Comparison of ENCODE assay signal across 8 cellular contexts in the genomic region with DNA sequence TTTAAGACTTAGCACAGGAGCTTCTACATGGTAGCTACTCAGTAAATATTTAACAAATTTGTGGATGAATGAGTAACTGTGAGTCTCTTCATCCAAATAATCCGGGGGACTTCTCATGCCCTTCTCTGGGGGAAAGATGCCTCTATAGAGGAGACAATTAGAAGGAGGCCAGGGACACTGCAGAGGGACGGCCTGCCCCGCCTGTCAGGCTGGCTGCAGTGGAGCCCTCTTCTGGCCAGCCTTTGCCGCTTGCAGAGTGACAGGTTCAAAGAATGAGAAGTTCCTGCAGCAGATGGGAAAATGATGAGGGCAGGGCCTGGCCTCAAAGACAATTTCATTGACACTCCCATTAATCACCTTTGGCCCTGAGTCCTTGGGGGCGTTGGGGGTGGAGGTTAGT.
DNase-seq lines count a peak whose midpoint lies in the region; ATAC-seq and TF ChIP-seq lines count a peak whose summit lies in the region.

No MANE protein-coding gene starts in this region.

- no peak overlapping the region for H3K4me3 Mint-ChIP-seq in activated T-cell treated with anti-CD3 and anti-CD28 coated beads, Interleukin-2, amount 50 U/mL, for 24 hours
- no peak overlapping the region for H3K4me3 Mint-ChIP-seq in stimulated activated naive B cell treated with anti-CD40 and anti-IgM and Interleukin-4, amounts not matched to agents 10 μg/mL and 1 μg/mL and 100 μg/mL, for 72 hours

- H3K27me3 ChIP-seq in effector memory CD4-positive, alpha-beta T cell (replicated peaks; ENCODE audit: control insufficient read depth, insufficient read depth, low read length, poor library complexity, severe bottlenecking) = no peaks in the 10 kb centered on the region

- ATAC-seq in stimulated activated naive B cell treated with anti-CD40 and anti-IgM and Interleukin-4, amounts not matched to agents 10 μg/mL and 1 μg/mL and 100 μg/mL, for 72 hours (replicated peaks) = peak; percentile 52 to 69

- H3K36me3 Mint-ChIP-seq in activated T-cell treated with anti-CD3 and anti-CD28 coated beads, Interleukin-2, amount 50 U/mL, for 24 hours (ENCODE audit: low read depth) = no peaks in the 10 kb centered on the region
- no peaks in the 10 kb centered on the region for H3K36me3 Mint-ChIP-seq in stimulated activated naive B cell treated with anti-CD40 and anti-IgM and Interleukin-4, amounts not matched to agents 10 μg/mL and 1 μg/mL and 100 μg/mL, for 72 hours

- H3K27ac Mint-ChIP-seq in activated T-cell treated with anti-CD3 and anti-CD28 coated beads, Interleukin-2, amount 50 U/mL, for 24 hours = no peak overlapping the region
- H3K27ac Mint-ChIP-seq in stimulated activated naive B cell treated with anti-CD40 and anti-IgM and Interleukin-4, amounts not matched to agents 10 μg/mL and 1 μg/mL and 100 μg/mL, for 72 hours = no peak overlapping the region

- peak; percentile 62 for TF ChIP-seq CTCF in LNCAP (IDR thresholded peaks at IDR 0.05)

- no peaks in the 10 kb centered on the region for H3K9me3 Mint-ChIP-seq in activated T-cell treated with anti-CD3 and anti-CD28 coated beads, Interleukin-2, amount 50 U/mL, for 24 hours
- H3K9me3 Mint-ChIP-seq in stimulated activated naive B cell treated with anti-CD40 and anti-IgM and Interleukin-4, amounts not matched to agents 10 μg/mL and 1 μg/mL and 100 μg/mL, for 72 hours = peaks cover 0 to 3% of the 10 kb centered on the region in 2 donors

- H3K4me1 Mint-ChIP-seq in activated T-cell treated with anti-CD3 and anti-CD28 coated beads, Interleukin-2, amount 50 U/mL, for 24 hours (ENCODE audit: low read depth) = peaks cover 55% of the 10 kb centered on the region
- H3K4me1 Mint-ChIP-seq in stimulated activated naive B cell treated with anti-CD40 and anti-IgM and Interleukin-4, amounts not matched to agents 10 μg/mL and 1 μg/mL and 100 μg/mL, for 72 hours = peaks cover 15 to 17% of the 10 kb centered on the region in 2 donors

- no peaks in the 10 kb centered on the region for H3K4me1 ChIP-seq in effector memory CD4-positive, alpha-beta T cell (ENCODE audit: control insufficient read depth, insufficient read depth, low read length, poor library complexity, severe bottlenecking)

- H3K36me3 ChIP-seq in effector memory CD4-positive, alpha-beta T cell (ENCODE audit: control insufficient read depth, insufficient read depth, low read length) = no peaks in the 10 kb centered on the region

- H3K27ac ChIP-seq in effector memory CD4-positive, alpha-beta T cell (ENCODE audit: insufficient read depth, low read length, poor library complexity, severe bottlenecking) = no peak overlapping the region

- DNase-seq in G401 (ENCODE audit: low spot score) (peak; percentile 17), islet precursor cell (peak; percentile 80), NCI-H226 (no peak), NCI-H774 (lab: John Stamatoyannopoulos, UW) (no peak)
- DNase-seq in activated T-cell treated with anti-CD3 and anti-CD28 coated beads, Interleukin-2, amount 50 U/mL, for 24 hours = peak; percentile 68
- DNase-seq in stimulated activated naive B cell treated with anti-CD40 and anti-IgM and Interleukin-4, amounts not matched to agents 10 μg/mL and 1 μg/mL and 100 μg/mL, for 72 hours = no peak
- no peak for DNase-seq in effector memory CD4-positive, alpha-beta T cell

- H3K4me3 ChIP-seq in effector memory CD4-positive, alpha-beta T cell (ENCODE audit: insufficient read depth, low read depth, low read length, poor library complexity, severe bottlenecking) = no peak overlapping the region

- H3K9me3 ChIP-seq in effector memory CD4-positive, alpha-beta T cell (ENCODE audit: control insufficient read depth, low read length) = no peaks in the 10 kb centered on the region

- peaks cover 14% of the 10 kb centered on the region for H3K27me3 Mint-ChIP-seq in activated T-cell treated with anti-CD3 and anti-CD28 coated beads, Interleukin-2, amount 50 U/mL, for 24 hours
- H3K27me3 Mint-ChIP-seq in stimulated activated naive B cell treated with anti-CD40 and anti-IgM and Interleukin-4, amounts not matched to agents 10 μg/mL and 1 μg/mL and 100 μg/mL, for 72 hours = peaks cover 71 to 82% of the 10 kb centered on the region in 2 donors

- in situ Hi-C loops in G401 (cut with HindIII; ENCODE audit: low sequenced_read_pairs) = no loop called here

Comparison
In these comparisons a context has a peak if more than half of its experiments do, and no peak if none do; other contexts are left out.
1. DNase-seq: peak in G401 (single experiment), activated T-cell treated with anti-CD3 and anti-CD28 coated beads, Interleukin-2, amount 50 U/mL, for 24 hours (single experiment) and islet precursor cell (single experiment); none in stimulated activated naive B cell treated with anti-CD40 and anti-IgM and Interleukin-4, amounts not matched to agents 10 μg/mL and 1 μg/mL and 100 μg/mL, for 72 hours (single experiment), NCI-H226 (single experiment), effector memory CD4-positive, alpha-beta T cell (0 of 3) and NCI-H774 (single experiment).